In genomic region chr5:149168276-149168675, GRCh38 we compare ENCODE assay signal across 25 cellular contexts. TPM values are rescaled to one million over a fixed set of nuclear protein-coding genes. Genes with fewer than 3 reads are reported as not detected.
"Had no signal": no experiment of that assay in that cellular context is flagged by ENCODE, and none has a peak within 500 bp of the region (broad histone marks: within the 10 kb centered on the region; RNA-seq: fewer than 3 reads in every experiment).

No MANE protein-coding gene starts in this region.

- H3K4me3 ChIP-seq: coronary artery, dorsolateral prefrontal cortex, heart left ventricle had no signal

- H3K27ac ChIP-seq: brain microvascular endothelial cell, coronary artery had no signal

- H3K36me3 ChIP-seq: brain microvascular endothelial cell had no signal

- ATAC-seq: activated CD4-positive, alpha-beta T cell treated with anti-CD3 and anti-CD28 coated beads for 36 hours; activated T-cell treated with anti-CD3 and anti-CD28 coated beads, Interleukin-2, amount 50 U/mL, for 72 hours; esophagus mucosa; heart left ventricle; T-helper 17 cell had no signal

- H3K27me3 ChIP-seq: brain microvascular endothelial cell, dorsolateral prefrontal cortex, heart left ventricle had no signal

- H3K9me3 ChIP-seq: heart left ventricle had no signal

- DNase-seq: activated CD4-positive, alpha-beta memory T cell treated with anti-CD3 and anti-CD28 coated beads for 36 hours; activated CD4-positive, alpha-beta T cell treated with anti-CD3 and anti-CD28 coated beads for 36 hours; activated CD4-positive, CD25-positive, alpha-beta regulatory T cell; activated CD4-positive, CD25-positive, alpha-beta regulatory T cell treated with anti-CD3 and anti-CD28 coated beads, Interleukin-2, amount 50 U/mL, for 72 hours; activated CD8-positive, alpha-beta memory T cell treated with anti-CD3 and anti-CD28 coated beads, Interleukin-2, amount 50 U/mL, for 48 hours; activated gamma-delta T cell treated with Interleukin-2 at 50 U/mL for 16 hours; activated naive CD4-positive, alpha-beta T cell treated with anti-CD3 and anti-CD28 coated beads, Interleukin-2, amount 50 U/mL, for 16 hours; activated naive CD4-positive, alpha-beta T cell treated with Interleukin-2 at 50 U/mL for 16 hours; activated T-cell treated with anti-CD3 and anti-CD28 coated beads for 4 hours; activated T-cell treated with anti-CD3 and anti-CD28 coated beads, Interleukin-2, amount 50 U/mL, for 24 hours; activated T-cell treated with anti-CD3 and anti-CD28 coated beads, Interleukin-2, amount 50 U/mL, for 72 hours; amniotic stem cell; anterior cingulate cortex; brain microvascular endothelial cell; effector memory CD4-positive, alpha-beta T cell; endodermal cell; foreskin fibroblast; heart left ventricle; T-helper 1 cell; T-helper 17 cell; T1000 had no signal

RNA-seq across cellular contexts. Expression of gene ABLIM3, which starts 27.0 kb away (rescaled TPM):
- total RNA-seq: activated CD4-positive, alpha-beta T cell treated with anti-CD3 and anti-CD28 coated beads, Interleukin-2, amount 10 ng/mL, durations not matched to agents 24 days and 14 days had no signal
